ENCODE assay signal across 26 cellular contexts in genomic region chr13:70798385-70798784, GRCh38.
"Had no signal": no experiment of that assay in that cellular context is flagged by ENCODE, and none has a peak within 500 bp of the region (broad histone marks: within the 10 kb centered on the region; RNA-seq: fewer than 3 reads in every experiment).

No MANE protein-coding gene starts in this region.

- DNase-seq: naive thymus-derived CD8-positive, alpha-beta T cell; nephron progenitor cell; nucleus accumbens; pancreas; right cardiac atrium; right lobe of liver; sigmoid colon; small intestine; stimulated activated CD4-positive, alpha-beta T cell treated with anti-CD3 and anti-CD28 coated beads, Interleukin-15, amount 100 ng/mL, for 24 hours; stimulated activated CD4-positive, alpha-beta T cell treated with anti-CD3 and anti-CD28 coated beads, Interleukin-2, amount 100 ng/mL, for 24 hours; stimulated activated CD4-positive, alpha-beta T cell treated with anti-CD3 and anti-CD28 coated beads, Interleukin-2, amount 100 ng/mL, for 48 hours; stimulated activated CD4-positive, alpha-beta T cell treated with anti-CD3 and anti-CD28 coated beads, Interleukin-4, amount 100 ng/mL, for 24 hours; stimulated activated naive B cell treated with anti-CD40 and anti-IgM and Interleukin-4, amounts not matched to agents 10 μg/mL and 1 μg/mL and 100 μg/mL, for 72 hours; stimulated activated naive CD8-positive, alpha-beta T cell treated with anti-CD3 and anti-CD28 coated beads, Interleukin-15, amount 100 ng/mL, for 72 hours; stimulated activated naive CD8-positive, alpha-beta T cell treated with anti-CD3 and anti-CD28 coated beads, Interleukin-15, Interleukin-2, amounts not matched to agents 100 U/mL and 50 U/mL, for 24 hours; substantia nigra; testis; tibial artery; transverse colon; upper lobe of right lung; uterus had no signal

- H3K4me1 ChIP-seq: pancreas, prostate gland, right lobe of liver, sigmoid colon, suprapubic skin, testis, tibial artery, transverse colon, upper lobe of right lung, uterus had no signal

- FAIRE-seq: pancreas, small intestine had no signal

- H3K27me3 ChIP-seq: neutrophil, right lobe of liver, sigmoid colon, suprapubic skin, testis, tibial artery, transverse colon, upper lobe of right lung, uterus had no signal

- ATAC-seq: naive thymus-derived CD8-positive, alpha-beta T cell; natural killer cell treated with Interleukin-12 subunit alpha and Interleukin-12 subunit beta and Interleukin-15 and Interleukin-18, amount 100 ng/mL, for 72 hours; pancreas; right cardiac atrium; right lobe of liver; stimulated activated effector memory CD8-positive, alpha-beta T cell treated with anti-CD3 and anti-CD28 coated beads, Interleukin-12 subunit alpha, Interleukin-12 subunit beta, amount 100 ng/mL, for 72 hours; stimulated activated naive B cell treated with anti-CD40 and anti-IgM and Interleukin-4, amounts not matched to agents 10 μg/mL and 1 μg/mL and 100 μg/mL, for 72 hours; stimulated activated naive CD8-positive, alpha-beta T cell treated with anti-CD3 and anti-CD28 coated beads, Interleukin-15, amount 100 ng/mL, for 72 hours; stimulated activated naive CD8-positive, alpha-beta T cell treated with anti-CD3 and anti-CD28 coated beads, Interleukin-15, Interleukin-2, amounts not matched to agents 100 U/mL and 50 U/mL, for 24 hours; upper lobe of right lung had no signal

- H3K27ac ChIP-seq: neutrophil, pancreas, prostate gland, right lobe of liver, sigmoid colon, suprapubic skin, testis, tibial artery, transverse colon, upper lobe of right lung, uterus had no signal

- H3K4me3 ChIP-seq: pancreas, prostate gland, right lobe of liver, sigmoid colon, suprapubic skin, testis, tibial artery, transverse colon, upper lobe of right lung, uterus had no signal

- H3K36me3 ChIP-seq: neutrophil, pancreas, prostate gland, right lobe of liver, sigmoid colon, suprapubic skin, tibial artery, transverse colon, upper lobe of right lung, uterus had no signal

- H3K9me3 ChIP-seq: neutrophil, pancreas, prostate gland, right lobe of liver, sigmoid colon, suprapubic skin, testis, tibial artery, transverse colon, upper lobe of right lung, uterus had no signal
